ENCODE assay signal across 13 cellular contexts in genomic region chr11:8808226-8808585, GRCh38.
DNase-seq lines count a peak whose midpoint lies in the region; ATAC-seq and TF ChIP-seq lines count a peak whose summit lies in the region.
"Had no signal": no experiment of that assay in that cellular context is flagged by ENCODE, and none has a peak within 500 bp of the region (broad histone marks: within the 10 kb centered on the region; RNA-seq: fewer than 3 reads in every experiment).

No MANE protein-coding gene starts in this region.

- TF ChIP-seq POLR2A in IMR-90 (IDR thresholded peaks at IDR 0.05; ENCODE audit: low read depth, low read length): no peak

- H4K91ac ChIP-seq in IMR-90 (ENCODE audit: insufficient read depth, low read depth, low read length): peak overlapping the region; percentile 89
- peak overlapping the region; percentile 83 for H4K91ac ChIP-seq in mesenchymal stem cell (ENCODE audit: low read length)

- peaks cover 25% of the 10 kb centered on the region for H4K20me1 ChIP-seq in IMR-90 (ENCODE audit: insufficient read depth, low read length)

- H3K4me3 Mint-ChIP-seq in activated T-helper 17 cell treated with anti-CD3 and anti-CD28 coated beads, Interleukin-2, amount 50 U/mL, for 72 hours: no peak overlapping the region
- H3K4me3 Mint-ChIP-seq: activated T-cell treated with anti-CD3 and anti-CD28 coated beads, Interleukin-2, amount 50 U/mL, for 4 hours had no signal

- peak overlapping the region; percentile 80 for H2AFZ ChIP-seq in IMR-90 (replicated peaks; ENCODE audit: low read length, poor library complexity)
- H2AFZ ChIP-seq in mesenchymal stem cell (ENCODE audit: low read depth, low read length): no peak overlapping the region

- H3K9me1 ChIP-seq in IMR-90 (ENCODE audit: insufficient read depth, low read length): peaks cover 50% of the 10 kb centered on the region

- H2AK9ac ChIP-seq in IMR-90 (replicated peaks; ENCODE audit: low read depth, low read length, poor library complexity): peak overlapping the region; percentile 87

- H3K4ac ChIP-seq in IMR-90 (ENCODE audit: low read depth, low read length) (peak overlapping the region; percentile 94), mesenchymal stem cell (ENCODE audit: low read depth in 1 of 2, low read length in 2 of 2) (peak overlapping the region; percentile 46 to 60)

- H3K27me3 Mint-ChIP-seq in activated T-helper 17 cell treated with anti-CD3 and anti-CD28 coated beads, Interleukin-2, amount 50 U/mL, for 72 hours: peaks cover 22% of the 10 kb centered on the region

- H2BK5ac ChIP-seq in IMR-90 (ENCODE audit: low read depth, low read length, poor library complexity, severe bottlenecking) (peak overlapping the region; percentile 92), mesenchymal stem cell (ENCODE audit: low read depth, low read length, poor library complexity, severe bottlenecking) (no peak overlapping the region)

- H3K36me3 ChIP-seq in IMR-90 (ENCODE audit: control insufficient read depth, insufficient read depth, low read length) (peaks cover 13% of the 10 kb centered on the region), mesenchymal stem cell (ENCODE audit: control insufficient read depth in 1 of 2, insufficient read depth in 2 of 2, low read depth in 1 of 2, low read length in 2 of 2) (peaks cover 9 to 12% of the 10 kb centered on the region in 2 experiments), stomach smooth muscle (ENCODE audit: control insufficient read depth in 2 of 2, insufficient read depth in 2 of 2, low read length in 2 of 2) (peaks cover 0 to 2% of the 10 kb centered on the region in 2 donors)
- H3K36me3 ChIP-seq: neutrophil had no signal

- H4K8ac ChIP-seq in IMR-90 (ENCODE audit: low read depth in 2 of 2, low read length in 2 of 2): peak overlapping the region; percentile 67 to 83; a peak in 3 of 4 replicates
- peak overlapping the region; percentile 65 for H4K8ac ChIP-seq in mesenchymal stem cell (ENCODE audit: low read length)

- peaks cover 6% of the 10 kb centered on the region for H3K4me1 Mint-ChIP-seq in activated T-helper 17 cell treated with anti-CD3 and anti-CD28 coated beads, Interleukin-2, amount 50 U/mL, for 72 hours

- peak overlapping the region; percentile 85 for H2BK20ac ChIP-seq in IMR-90 (ENCODE audit: low read depth, low read length)

- peak overlapping the region; percentile 98; the same call in 1 of the 2 replicates for H3K23ac ChIP-seq in IMR-90 (ENCODE audit: low read depth, low read length)
- H3K23ac ChIP-seq in mesenchymal stem cell (ENCODE audit: low read length in 2 of 2): no peak overlapping the region

- H3K36me3 Mint-ChIP-seq in activated T-helper 17 cell treated with anti-CD3 and anti-CD28 coated beads, Interleukin-2, amount 50 U/mL, for 72 hours (ENCODE audit: low read depth): no peaks in the 10 kb centered on the region

- ATAC-seq in IMR-90 (ENCODE audit: low read depth) (no peak), HG02571 (IDR thresholded peaks at IDR 0.05; ENCODE audit: unreplicated experiment) (no peak), GM18870 (IDR thresholded peaks at IDR 0.05; ENCODE audit: unreplicated experiment) (no peak)
- ATAC-seq in activated T-helper 17 cell treated with anti-CD3 and anti-CD28 coated beads, Interleukin-2, amount 50 U/mL, for 72 hours (replicated peaks): no peak
- ATAC-seq: activated T-cell treated with anti-CD3 and anti-CD28 coated beads, Interleukin-2, amount 50 U/mL, for 4 hours; GM12878 had no signal

- H3K79me1 ChIP-seq in IMR-90 (ENCODE audit: low read depth in 1 of 2, low read length in 2 of 2) (peaks cover 38 to 93% of the 10 kb centered on the region in 2 experiments), mesenchymal stem cell (replicated peaks; ENCODE audit: low read length, poor library complexity, severe bottlenecking) (peaks cover 27% of the 10 kb centered on the region)

- H3K14ac ChIP-seq in IMR-90 (replicated peaks; ENCODE audit: low read depth, low read length) (peak overlapping the region; percentile 99), mesenchymal stem cell (ENCODE audit: low read length in 2 of 2) (no peak overlapping the region)

- POLR2A ChIA-PET in IMR-90 (lab: Charles Lee; ENCODE audit: unreplicated experiment): interaction anchor here (0.8 to 1.4 kb wide), 2 partner anchors 119 to 126 kb away, joined by 3 to 4 read pairs; partner anchors contain the start of genes RPL27A and TRIM66

- H2BK12ac ChIP-seq in mesenchymal stem cell (ENCODE audit: low read length in 2 of 2): peak overlapping the region in 1 of 2 experiments; percentile 54

- in situ Hi-C loops in IMR-90 (cut with MboI; ENCODE audit: low sequenced_read_pairs): no loop called here

- no CpG with 5 or more reads among the region's 4 CpGs for WGBS in IMR-90 (ENCODE audit: extremely low coverage in 2 of 2, insufficient read length in 1 of 2), 2 experiments
- WGBS in mesenchymal stem cell: 3% methylated on average over 4 of the region's 4 CpGs

- no peaks in the 10 kb centered on the region for H3K9me3 ChIP-seq in IMR-90 (ENCODE audit: control insufficient read depth, insufficient read depth, low read length)
- H3K9me3 ChIP-seq in mesenchymal stem cell (ENCODE audit: control insufficient read depth, low read length): no peaks in the 10 kb centered on the region
- H3K9me3 ChIP-seq in stomach smooth muscle (ENCODE audit: control insufficient read depth in 2 of 2, low read length in 2 of 2): no peaks in the 10 kb centered on the region
- H3K9me3 ChIP-seq: neutrophil had no signal

- dilution Hi-C loops in IMR-90 (cut with HindIII; ENCODE audit: low sequenced_read_pairs, unreplicated experiment): no loop called here

- TF ChIP-seq RAD21 in IMR-90 (IDR thresholded peaks at IDR 0.05; ENCODE audit: low read length): no peak

- peaks cover 37% of the 10 kb centered on the region for H3K4me1 ChIP-seq in IMR-90 (ENCODE audit: control insufficient read depth, insufficient read depth, low read length)
- peaks cover 33% of the 10 kb centered on the region for H3K4me1 ChIP-seq in mesenchymal stem cell (ENCODE audit: control insufficient read depth, insufficient read depth, low read depth, low read length)
- peaks cover 72% of the 10 kb centered on the region for H3K4me1 ChIP-seq in stomach smooth muscle (ENCODE audit: control insufficient read depth, insufficient read depth, low read length)

- H2AK5ac ChIP-seq in IMR-90 (ENCODE audit: low read depth, low read length): peak overlapping the region; percentile 98
- no peak overlapping the region for H2AK5ac ChIP-seq in mesenchymal stem cell (ENCODE audit: low read length, severe bottlenecking)

- DNase-seq in IMR-90: no peak
- DNase-seq in mesenchymal stem cell: peak; percentile 50
- DNase-seq in activated naive CD4-positive, alpha-beta T cell treated with anti-CD3 and anti-CD28 coated beads, Interleukin-2, amount 50 U/mL, for 16 hours: no peak
- DNase-seq: activated T-cell treated with anti-CD3 and anti-CD28 coated beads, Interleukin-2, amount 50 U/mL, for 4 hours; COR-L47; NCI-H1436 had no signal

- H3K18ac ChIP-seq in IMR-90 (ENCODE audit: low read depth, low read length): peak overlapping the region; percentile 78
- H3K18ac ChIP-seq in mesenchymal stem cell (ENCODE audit: low read depth in 1 of 2, low read length in 2 of 2): peak overlapping the region; percentile 88 to 89

- TF ChIP-seq CTCF in IMR-90 (conservative IDR thresholded peaks at IDR 0.05; ENCODE audit: low read depth, low read length): no peak

- no peak overlapping the region for H3K27ac Mint-ChIP-seq in activated T-helper 17 cell treated with anti-CD3 and anti-CD28 coated beads, Interleukin-2, amount 50 U/mL, for 72 hours

- H3K9me3 Mint-ChIP-seq in activated T-helper 17 cell treated with anti-CD3 and anti-CD28 coated beads, Interleukin-2, amount 50 U/mL, for 72 hours: no peaks in the 10 kb centered on the region
- H3K9me3 Mint-ChIP-seq: activated T-cell treated with anti-CD3 and anti-CD28 coated beads, Interleukin-2, amount 50 U/mL, for 4 hours had no signal

- H2BK120ac ChIP-seq in IMR-90 (ENCODE audit: low read depth, low read length): peak overlapping the region; percentile 95
- peak overlapping the region; percentile 66 for H2BK120ac ChIP-seq in mesenchymal stem cell (ENCODE audit: low read depth, low read length)

- H4K5ac ChIP-seq in IMR-90 (ENCODE audit: low read depth, low read length): peak overlapping the region; percentile 70

- H3K27ac ChIP-seq in IMR-90 (ENCODE audit: insufficient read depth, low read length) (peak overlapping the region; percentile 90), cingulate gyrus (ENCODE audit: low read depth, low read length) (peak overlapping the region; percentile 70), mesenchymal stem cell (ENCODE audit: low read length, poor library complexity, severe bottlenecking) (peak overlapping the region; percentile 55), stomach smooth muscle (ENCODE audit: low read length) (peak overlapping the region; percentile 97)
- H3K27ac ChIP-seq: neutrophil had no signal

- H2BK15ac ChIP-seq in IMR-90 (ENCODE audit: low read depth, low read length): peak overlapping the region; percentile 95; the same call in 2 of the 3 replicates
- peak overlapping the region; percentile 62 for H2BK15ac ChIP-seq in mesenchymal stem cell (ENCODE audit: low read depth, poor library complexity, severe bottlenecking)

- H3K27me3 ChIP-seq in IMR-90 (ENCODE audit: control insufficient read depth, insufficient read depth, low read length): no peaks in the 10 kb centered on the region
- H3K27me3 ChIP-seq in mesenchymal stem cell (ENCODE audit: control insufficient read depth in 1 of 2, insufficient read depth in 1 of 2, low read length in 2 of 2): no peaks in the 10 kb centered on the region
- H3K27me3 ChIP-seq in stomach smooth muscle (ENCODE audit: control insufficient read depth in 1 of 2, insufficient read depth in 2 of 2, low read length in 2 of 2): no peaks in the 10 kb centered on the region
- H3K27me3 ChIP-seq: neutrophil had no signal

- intact Hi-C loops in IMR-90 (cut with micrococcal nuclease): loop anchor here (5.0 kb wide), 1 partner anchor 36 kb away; no protein-coding TSS in a partner anchor

- CTCF ChIA-PET in IMR-90 (lab: Yijun Ruan, JAX): interaction anchor here (0.6 kb wide), 1 partner anchor 72 kb away, joined by 3 read pairs; no protein-coding TSS in a partner anchor

- BruUV-seq in IMR-90 (replicated peaks; lab: Mats Ljungman, UMichigan): no TSS peak

- peak overlapping the region; percentile 76; the same call in 1 of the 2 replicates for H3K9ac ChIP-seq in IMR-90 (ENCODE audit: low read depth, low read length)
- peak overlapping the region; percentile 96 for H3K9ac ChIP-seq in mesenchymal stem cell (ENCODE audit: low read length)
- H3K9ac ChIP-seq in stomach smooth muscle (ENCODE audit: low read length in 2 of 2): peak overlapping the region; percentile 72 to 98

- H3K4me2 ChIP-seq in IMR-90 (ENCODE audit: low read depth, low read length) (peak overlapping the region; percentile 88), mesenchymal stem cell (ENCODE audit: low read length, poor library complexity, severe bottlenecking) (peak overlapping the region; percentile 40)

- no peak overlapping the region for H3K4me3 ChIP-seq in IMR-90 (ENCODE audit: insufficient read depth, low read depth, low read length)
- peak overlapping the region in 1 of 2 experiments; percentile 89 for H3K4me3 ChIP-seq in mesenchymal stem cell (ENCODE audit: insufficient read depth in 1 of 2, low read depth in 1 of 2, low read length in 2 of 2)
- H3K4me3 ChIP-seq in stomach smooth muscle (ENCODE audit: low read length in 2 of 2): peak overlapping the region; percentile 92 to 97
- H3K4me3 ChIP-seq: GM12878 had no signal

- peak overlapping the region; percentile 74 for H3K56ac ChIP-seq in IMR-90 (ENCODE audit: extremely low read depth, insufficient read depth, low read length)
